29 cellular contexts compared by ENCODE assay signal in genomic region chr5:107640568-107640967, GRCh38. TPM values are rescaled to one million over a fixed set of nuclear protein-coding genes. Genes with fewer than 3 reads are reported as not detected.
A peak's percentile ranks its signal among the peaks of the same experiment; 100 is the strongest.
DNase-seq lines count a peak whose midpoint lies in the region; ATAC-seq and TF ChIP-seq lines count a peak whose summit lies in the region.
"Had no signal": no experiment of that assay in that cellular context is flagged by ENCODE, and none has a peak within 500 bp of the region (broad histone marks: within the 10 kb centered on the region; RNA-seq: fewer than 3 reads in every experiment).

No MANE protein-coding gene starts in this region.

- H3K27me3 Mint-ChIP-seq in endodermal cell (ENCODE audit: insufficient read depth): no peaks in the 10 kb centered on the region
- H3K27me3 Mint-ChIP-seq: stimulated activated memory B cell treated with anti-CD40 and anti-IgM and Interleukin-4, amounts not matched to agents 10 μg/mL and 1 μg/mL and 100 μg/mL, for 72 hours had no signal

- peaks cover 6% of the 10 kb centered on the region for H3K36me3 ChIP-seq in endodermal cell (ENCODE audit: control insufficient read depth, insufficient read depth, low read length)
- H3K36me3 ChIP-seq: BLaER1 treated with 17β-estradiol and CSF1 and Interleukin-3, amounts not matched to agents 10 nM and 100 nM; brain microvascular endothelial cell; esophagus squamous epithelium; MG63; Peyer's patch; SJSA1; transverse colon; WERI-Rb-1 had no signal

- TF ChIP-seq CTCF in GM12865 (IDR thresholded peaks at IDR 0.05; ENCODE audit: insufficient read depth, low read depth, low read length, missing control alignments) (no peak), endodermal cell (conservative IDR thresholded peaks at IDR 0.05) (no peak), GM13977 (IDR thresholded peaks at IDR 0.05; ENCODE audit: extremely low read depth, insufficient read depth, missing control alignments) (no peak)

- peak; percentile 7 for DNase-seq in COLO668 (lab: John Stamatoyannopoulos, UW; ENCODE audit: unreplicated experiment)
- peak; percentile 64 for DNase-seq in GM12865 (ENCODE audit: low read depth)
- DNase-seq in NCI-H526 (lab: John Stamatoyannopoulos, UW): peak; percentile 87 to 88
- DNase-seq in endodermal cell: no peak
- no peak for DNase-seq in GM13977 (ENCODE audit: low spot score)
- DNase-seq: activated CD4-positive, alpha-beta T cell treated with anti-CD3 and anti-CD28 coated beads, Interleukin-2, amount 10 ng/mL, durations not matched to agents 24 days and 14 days; amygdala; brain microvascular endothelial cell; Caco-2; esophagus squamous epithelium; foreskin keratinocyte; KG1; mammary epithelial cell; MG63; NCI-H2081 treated with DMSO at 0.1 percent for 48 hours; NCI-H446 treated with DMSO at 0.1 percent for 48 hours; Peyer's patch; T1000; transverse colon; WERI-Rb-1 had no signal

- peaks cover 9% of the 10 kb centered on the region for H3K4me1 Mint-ChIP-seq in endodermal cell
- H3K4me1 Mint-ChIP-seq: activated CD4-positive, alpha-beta T cell treated with anti-CD3 and anti-CD28 coated beads, Interleukin-2, amount 10 ng/mL, durations not matched to agents 24 days and 14 days; stimulated activated memory B cell treated with anti-CD40 and anti-IgM and Interleukin-4, amounts not matched to agents 10 μg/mL and 1 μg/mL and 100 μg/mL, for 72 hours had no signal

- in situ Hi-C loops in GM13977 (cut with MboI; ENCODE audit: low pct_unique_long_range_greater_than_20kb, low sequenced_read_pairs, unreplicated experiment): no loop called here

- H3K9me3 Mint-ChIP-seq in endodermal cell: no peaks in the 10 kb centered on the region
- H3K9me3 Mint-ChIP-seq: activated CD4-positive, alpha-beta T cell treated with anti-CD3 and anti-CD28 coated beads, Interleukin-2, amount 10 ng/mL, durations not matched to agents 24 days and 14 days; activated naive CD4-positive, alpha-beta T cell treated with anti-CD3 and anti-CD28 coated beads, Interleukin-2, amount 50 U/mL, for 72 hours; natural killer cell treated with Interleukin-12 subunit alpha and Interleukin-12 subunit beta and Interleukin-15 and Interleukin-18, amount 100 ng/mL, for 72 hours; stimulated activated memory B cell treated with anti-CD40 and anti-IgM and Interleukin-4, amounts not matched to agents 10 μg/mL and 1 μg/mL and 100 μg/mL, for 72 hours had no signal

- peak overlapping the region; percentile 36 for H3K27ac Mint-ChIP-seq in endodermal cell
- H3K27ac Mint-ChIP-seq: activated CD4-positive, alpha-beta T cell treated with anti-CD3 and anti-CD28 coated beads, Interleukin-2, amount 10 ng/mL, durations not matched to agents 24 days and 14 days; natural killer cell treated with Interleukin-12 subunit alpha and Interleukin-12 subunit beta and Interleukin-15 and Interleukin-18, amount 100 ng/mL, for 72 hours; stimulated activated memory B cell treated with anti-CD40 and anti-IgM and Interleukin-4, amounts not matched to agents 10 μg/mL and 1 μg/mL and 100 μg/mL, for 72 hours had no signal

- no peaks in the 10 kb centered on the region for H3K4me1 ChIP-seq in endodermal cell (ENCODE audit: control insufficient read depth, insufficient read depth, low read length)
- H3K4me1 ChIP-seq: BLaER1 treated with 17β-estradiol and CSF1 and Interleukin-3, amounts not matched to agents 10 nM and 100 nM; Caco-2; esophagus squamous epithelium; foreskin keratinocyte; Peyer's patch; SJSA1 had no signal

- no peak overlapping the region for H3K27ac ChIP-seq in endodermal cell (ENCODE audit: low read depth, low read length)
- H3K27ac ChIP-seq: BLaER1 treated with 17β-estradiol and CSF1 and Interleukin-3, amounts not matched to agents 10 nM and 100 nM; brain microvascular endothelial cell; esophagus squamous epithelium; foreskin keratinocyte; HL-60; Peyer's patch; SJSA1; transverse colon; WERI-Rb-1 had no signal

- 93 to 94% methylated on average over 2 to 3 of the region's 3 CpGs for WGBS in endodermal cell (ENCODE audit: insufficient coverage in 1 of 2, insufficient read length in 1 of 2), 2 experiments

- H3K9me3 ChIP-seq in endodermal cell (ENCODE audit: control insufficient read depth, low read length): no peaks in the 10 kb centered on the region
- H3K9me3 ChIP-seq: BLaER1 treated with 17β-estradiol and CSF1 and Interleukin-3, amounts not matched to agents 10 nM and 100 nM; Caco-2; esophagus squamous epithelium; MG63; Peyer's patch; SJSA1; transverse colon had no signal

- peaks cover 6% of the 10 kb centered on the region for H3K36me3 Mint-ChIP-seq in endodermal cell (ENCODE audit: low read depth)
- H3K36me3 Mint-ChIP-seq: activated naive CD4-positive, alpha-beta T cell treated with anti-CD3 and anti-CD28 coated beads, Interleukin-2, amount 50 U/mL, for 72 hours; natural killer cell treated with Interleukin-12 subunit alpha and Interleukin-12 subunit beta and Interleukin-15 and Interleukin-18, amount 100 ng/mL, for 72 hours; stimulated activated memory B cell treated with anti-CD40 and anti-IgM and Interleukin-4, amounts not matched to agents 10 μg/mL and 1 μg/mL and 100 μg/mL, for 72 hours had no signal

- no peaks in the 10 kb centered on the region for H3K27me3 ChIP-seq in endodermal cell (ENCODE audit: control insufficient read depth, insufficient read depth, low read length, poor library complexity, severe bottlenecking)
- H3K27me3 ChIP-seq: BLaER1 treated with 17β-estradiol and CSF1 and Interleukin-3, amounts not matched to agents 10 nM and 100 nM; brain microvascular endothelial cell; esophagus squamous epithelium; foreskin keratinocyte; MG63; Peyer's patch; transverse colon had no signal

- no peak overlapping the region for H3K4me3 Mint-ChIP-seq in endodermal cell
- H3K4me3 Mint-ChIP-seq: activated CD4-positive, alpha-beta T cell treated with anti-CD3 and anti-CD28 coated beads, Interleukin-2, amount 10 ng/mL, durations not matched to agents 24 days and 14 days; natural killer cell treated with Interleukin-12 subunit alpha and Interleukin-12 subunit beta and Interleukin-15 and Interleukin-18, amount 100 ng/mL, for 72 hours; stimulated activated memory B cell treated with anti-CD40 and anti-IgM and Interleukin-4, amounts not matched to agents 10 μg/mL and 1 μg/mL and 100 μg/mL, for 72 hours had no signal

- no peak for ATAC-seq in HG03432 (IDR thresholded peaks at IDR 0.05; ENCODE audit: unreplicated experiment)
- ATAC-seq in HG02973 (IDR thresholded peaks at IDR 0.05; ENCODE audit: unreplicated experiment): no peak
- ATAC-seq: activated naive CD4-positive, alpha-beta T cell treated with anti-CD3 and anti-CD28 coated beads, Interleukin-2, amount 50 U/mL, for 72 hours; foreskin keratinocyte; natural killer cell treated with Interleukin-12 subunit alpha and Interleukin-12 subunit beta and Interleukin-15 and Interleukin-18, amount 100 ng/mL, for 72 hours; stimulated activated memory B cell treated with anti-CD40 and anti-IgM and Interleukin-4, amounts not matched to agents 10 μg/mL and 1 μg/mL and 100 μg/mL, for 72 hours had no signal

- H3K9ac ChIP-seq in endodermal cell (ENCODE audit: extremely low read depth, low read length, poor library complexity, severe bottlenecking): no peak overlapping the region
- H3K9ac ChIP-seq: BLaER1 treated with 17β-estradiol and CSF1 and Interleukin-3, amounts not matched to agents 10 nM and 100 nM had no signal

- H3K4me3 ChIP-seq in GM12865 (ENCODE audit: low read depth, low read length) (no peak overlapping the region), endodermal cell (ENCODE audit: low read length) (no peak overlapping the region)
- H3K4me3 ChIP-seq: BLaER1 treated with 17β-estradiol and CSF1 and Interleukin-3, amounts not matched to agents 10 nM and 100 nM; esophagus squamous epithelium; MG63; Peyer's patch; SJSA1; transverse colon had no signal

RNA-seq across cellular contexts. Expression of gene EFNA5, which starts 30.2 kb away (rescaled TPM):
- 10 to 100 TPM; 53.3 to 63.1 TPM for total RNA-seq in endodermal cell
- 26.6 TPM for polyA plus RNA-seq in endodermal cell (2013, experiment 1 of 2)
- 25.5 TPM for polyA plus RNA-seq in endodermal cell (2013, experiment 2 of 2)
- total RNA-seq: activated CD4-positive, alpha-beta T cell treated with anti-CD3 and anti-CD28 coated beads, Interleukin-2, amount 10 ng/mL, durations not matched to agents 24 days and 14 days; activated CD8-positive, alpha-beta memory T cell treated with anti-CD3 and anti-CD28 coated beads for 36 hours; activated naive CD4-positive, alpha-beta T cell treated with anti-CD3 and anti-CD28 coated beads, Interleukin-2, amount 50 U/mL, for 72 hours had no signal

Comparison
In these comparisons a context has a peak if more than half of its experiments do, and no peak if none do; other contexts are left out.
1. DNase-seq: peak in COLO668 (single experiment), GM12865 (single experiment) and NCI-H526 (2 of 2); none in endodermal cell (single experiment) and GM13977 (single experiment).